In genomic region chr14:92039073-92039719, GRCh38 we compare ENCODE assay signal across 8 cellular contexts. TPM values are rescaled to one million over a fixed set of nuclear protein-coding genes. Genes with fewer than 3 reads are reported as not detected.
DNase-seq lines count a peak whose midpoint lies in the region; ATAC-seq, FAIRE-seq and TF ChIP-seq lines count a peak whose summit lies in the region.

No MANE protein-coding gene starts in this region.

- peak overlapping the region; percentile 78 for H3K27ac ChIP-seq in DOHH2 (ENCODE audit: low read depth, low read length)
- H3K27ac ChIP-seq in layer of hippocampus (ENCODE audit: low read depth, low read length) = peak overlapping the region; percentile 90

- peaks cover 8% of the 10 kb centered on the region; the same call in 1 of the 2 replicates for H4K20me1 ChIP-seq in DOHH2 (ENCODE audit: control insufficient read depth, insufficient read depth, low read depth, low read length)

- H3K9me3 ChIP-seq in DOHH2 (ENCODE audit: control insufficient read depth, insufficient read depth, low read length) = no peaks in the 10 kb centered on the region

- H3K4me3 ChIP-seq in DOHH2 (ENCODE audit: low read length) = peak overlapping the region; percentile 97
- peak overlapping the region; percentile 94 for H3K4me3 ChIP-seq in Jurkat, Clone E6-1 (ENCODE audit: low read length)

- ATAC-seq in GM21576 (IDR thresholded peaks at IDR 0.05; ENCODE audit: unreplicated experiment) = peak; percentile 5

- no peaks in the 10 kb centered on the region for H3F3A ChIP-seq in DOHH2 (ENCODE audit: control insufficient read depth, insufficient read depth)

- peak; percentile 22 for DNase-seq in Jurkat, Clone E6-1 (ENCODE audit: low read depth, low spot score)
- peak; percentile 0 to 36 for DNase-seq in SHP77 (lab: John Stamatoyannopoulos, UW)
- peak; percentile 6 for DNase-seq in central memory CD4-positive, alpha-beta T cell
- DNase-seq in stimulated activated CD4-positive, alpha-beta T cell treated with anti-CD3 and anti-CD28 coated beads, TNF-alpha, amount 100 ng/mL, for 48 hours (ENCODE audit: low read depth in 3 of 3) = peak in 2 of 3 donors; percentile 4 to 10
- no peak for DNase-seq in GM12891 (ENCODE audit: insufficient read length, low spot score)

- no peak for FAIRE-seq in GM12891 (lab: Jason Lieb, UNC)

- TF ChIP-seq CTCF in DOHH2 (IDR thresholded peaks at IDR 0.05; ENCODE audit: low read depth, low read length, poor library complexity, severe bottlenecking) = no peak

- no peak for TF ChIP-seq POLR2A in GM12891 (IDR thresholded peaks at IDR 0.05; ENCODE audit: low read depth, low read length)

- peaks cover 17% of the 10 kb centered on the region for H3K36me3 ChIP-seq in DOHH2 (ENCODE audit: control insufficient read depth, low read length)

- peaks cover 30% of the 10 kb centered on the region for H3K4me1 ChIP-seq in DOHH2 (ENCODE audit: control insufficient read depth, low read length)

- peak overlapping the region; percentile 79 for H3K4me2 ChIP-seq in DOHH2 (ENCODE audit: low read length)

- H3K27me3 ChIP-seq in DOHH2 (ENCODE audit: control insufficient read depth, low read length) (no peaks in the 10 kb centered on the region), layer of hippocampus (ENCODE audit: control insufficient read depth, insufficient read depth, low read length) (no peaks in the 10 kb centered on the region)

- peaks cover 70% of the 10 kb centered on the region for H3K79me2 ChIP-seq in DOHH2 (ENCODE audit: control insufficient read depth, low read length)

- H3K9me2 ChIP-seq in DOHH2 (replicated peaks; ENCODE audit: control insufficient read depth, low read length) = no peaks in the 10 kb centered on the region

TF ChIP-seq in GM12891, 5 proteins besides CTCF, POLR2A, EP300 and RAD21:
- TF ChIP-seq POU2F2 (IDR thresholded peaks at IDR 0.05; ENCODE audit: low read depth, low read length) (no peak), PAX5 (IDR thresholded peaks at IDR 0.05; ENCODE audit: insufficient read depth, low read length, severe bottlenecking) (no peak), SPI1 (IDR thresholded peaks at IDR 0.05; ENCODE audit: low read depth, low read length) (no peak), TAF1 (IDR thresholded peaks at IDR 0.05; ENCODE audit: low read depth, low read length) (no peak), POLR2AphosphoS5 (IDR thresholded peaks at IDR 0.05; ENCODE audit: low read depth, low read length) (no peak)

RNA-seq across cellular contexts. Expression of gene TRIP11, which starts 0.7 kb away (rescaled TPM):
- polyA plus RNA-seq in Jurkat, Clone E6-1 (2012; ENCODE audit: insufficient read depth, insufficient read length) = 15.4 TPM
- polyA plus RNA-seq in GM12891 (2012; ENCODE audit: low read depth, missing spikeins) = 8.8 TPM
